24 cellular contexts compared by ENCODE assay signal in genomic region chr13:110797230-110797877, GRCh38.
DNase-seq lines count a peak whose midpoint lies in the region; ATAC-seq and TF ChIP-seq lines count a peak whose summit lies in the region.
"Had no signal": no experiment of that assay in that cellular context is flagged by ENCODE, and none has a peak within 500 bp of the region (broad histone marks: within the 10 kb centered on the region; RNA-seq: fewer than 3 reads in every experiment).

No MANE protein-coding gene starts in this region.

- no peaks in the 10 kb centered on the region for H3K9me3 ChIP-seq in thoracic aorta
- H3K9me3 ChIP-seq: body of pancreas had no signal

- DNase-seq in NCI-H748 (lab: John Stamatoyannopoulos, UW; ENCODE audit: unreplicated experiment) (peak; percentile 50), NCI-H748 treated with DMSO at 0.1 percent for 48 hours (lab: John Stamatoyannopoulos, UW) (no peak), NCI-H526 (lab: John Stamatoyannopoulos, UW) (peak; percentile 97 to 98), fibroblast of mammary gland (ENCODE audit: low read depth) (peak; percentile 37), thoracic aorta (ENCODE audit: low spot score) (no peak), NOMO-1 treated with dmso at 0.1 percent for 144 hours (lab: John Stamatoyannopoulos, UW; ENCODE audit: unreplicated experiment) (no peak), germinal center (ENCODE audit: low spot score) (no peak)
- no peak for DNase-seq in stimulated activated CD4-positive, alpha-beta T cell treated with anti-CD3 and anti-CD28 coated beads, Interleukin-4, amount 100 ng/mL, for 24 hours
- DNase-seq: activated CD4-positive, alpha-beta T cell treated with anti-CD3 and anti-CD28 coated beads, Interleukin-2, amount 50 U/mL, for 48 hours; activated effector memory CD4-positive, alpha-beta T cell treated with anti-CD3 and anti-CD28 coated beads, Interleukin-2, amount 50 U/mL, for 16 hours; body of pancreas; DND-41; effector CD8-positive, alpha-beta T cell; HFFc6; left cardiac atrium; naive thymus-derived CD4-positive, alpha-beta T cell; occipital lobe; retina; stimulated activated CD4-positive, alpha-beta T cell treated with anti-CD3 and anti-CD28 coated beads, Interleukin-4, amount 100 ng/mL, for 4 hours; stimulated activated naive CD8-positive, alpha-beta T cell treated with anti-CD3 and anti-CD28 coated beads, Interleukin-15, amount 100 ng/mL, for 72 hours had no signal

- TF ChIP-seq CTCF in fibroblast of mammary gland (conservative IDR thresholded peaks at IDR 0.05; ENCODE audit: control insufficient read depth, insufficient read depth, low read depth, low read length) (no peak), thoracic aorta (IDR thresholded peaks at IDR 0.05) (no peak)

- H3K36me3 ChIP-seq in thoracic aorta: no peaks in the 10 kb centered on the region
- H3K36me3 ChIP-seq: tibial nerve had no signal

- H3K4me3 ChIP-seq in fibroblast of mammary gland (ENCODE audit: control insufficient read depth, low read depth, low read length): no peak overlapping the region
- no peak overlapping the region for H3K4me3 ChIP-seq in thoracic aorta
- H3K4me3 ChIP-seq: body of pancreas, GM12878, tibial nerve had no signal

- ATAC-seq in thoracic aorta (ENCODE audit: insufficient number of reproducible peaks, low FRiP score, low read depth): peak; percentile 29
- ATAC-seq: body of pancreas; esophagus mucosa; GM12878; left cardiac atrium; naive thymus-derived CD4-positive, alpha-beta T cell; stimulated activated naive CD8-positive, alpha-beta T cell treated with anti-CD3 and anti-CD28 coated beads, Interleukin-15, amount 100 ng/mL, for 72 hours had no signal

- no peak overlapping the region for H3K27ac ChIP-seq in thoracic aorta
- H3K27ac ChIP-seq: body of pancreas, KMS-11, tibial nerve had no signal

- no peaks in the 10 kb centered on the region for H3K27me3 ChIP-seq in thoracic aorta (replicated peaks; ENCODE audit: insufficient read depth)
- H3K27me3 ChIP-seq: body of pancreas, tibial nerve had no signal

- peaks cover 0 to 20% of the 10 kb centered on the region in 2 donors for H3K4me1 ChIP-seq in thoracic aorta (ENCODE audit: control insufficient read depth in 1 of 2, low read depth in 2 of 2)

Comparison
In these comparisons a context has a peak if more than half of its experiments do, and no peak if none do; other contexts are left out.
1. DNase-seq: peak in NCI-H748 (single experiment), NCI-H526 (2 of 2) and fibroblast of mammary gland (single experiment); none in NCI-H748 treated with DMSO at 0.1 percent for 48 hours (single experiment), thoracic aorta (single experiment), NOMO-1 treated with dmso at 0.1 percent for 144 hours (single experiment), germinal center (single experiment) and stimulated activated CD4-positive, alpha-beta T cell treated with anti-CD3 and anti-CD28 coated beads, Interleukin-4, amount 100 ng/mL, for 24 hours (single experiment).